In genomic region chr14:22289570-22289969, GRCh38 we compare ENCODE assay signal across 22 cellular contexts.
DNase-seq lines count a peak whose midpoint lies in the region; ATAC-seq, FAIRE-seq and TF ChIP-seq lines count a peak whose summit lies in the region.
"Had no signal": no experiment of that assay in that cellular context is flagged by ENCODE, and none has a peak within 500 bp of the region (broad histone marks: within the 10 kb centered on the region; RNA-seq: fewer than 3 reads in every experiment).

No MANE protein-coding gene starts in this region.

- H4K20me1 ChIP-seq in IMR-90 (ENCODE audit: insufficient read depth, low read length) (no peaks in the 10 kb centered on the region), HepG2 (ENCODE audit: insufficient read depth, low read length) (no peaks in the 10 kb centered on the region)

- ATAC-seq in IMR-90 (ENCODE audit: low read depth) (no peak), GM18517 (IDR thresholded peaks at IDR 0.05; ENCODE audit: unreplicated experiment) (no peak), HepG2 (no peak)
- ATAC-seq: GM12878 had no signal

- H3K4me3 ChIP-seq in IMR-90 (ENCODE audit: insufficient read depth, low read depth, low read length) (no peak overlapping the region), epithelial cell of esophagus (ENCODE audit: low read length) (no peak overlapping the region), mesendoderm (ENCODE audit: low read length) (no peak overlapping the region), esophagus squamous epithelium (no peak overlapping the region), HepG2 (replicated peaks in 1 of 3; ENCODE audit: insufficient read depth in 1 of 3, low read depth in 2 of 3, low read length in 3 of 3) (no peak overlapping the region)
- H3K4me3 ChIP-seq: GM12878, SJCRH30 had no signal

- H3K23ac ChIP-seq in IMR-90 (ENCODE audit: low read depth, low read length) (no peak overlapping the region), mesendoderm (ENCODE audit: low read length) (no peak overlapping the region)

- POLR2A ChIA-PET in IMR-90 (lab: Charles Lee; ENCODE audit: unreplicated experiment) (no interaction called here), HepG2 (lab: Yijun Ruan, JAX) (no interaction called here)

- no peak overlapping the region for H3K14ac ChIP-seq in IMR-90 (replicated peaks; ENCODE audit: low read depth, low read length)

- in situ Hi-C loops in IMR-90 (cut with MboI; ENCODE audit: low sequenced_read_pairs) (no loop called here), HepG2 (cut with HindIII; ENCODE audit: extremely low pct_ligation_motif_present, low pct_unique_long_range_greater_than_20kb) (no loop called here)

- H2BK15ac ChIP-seq in IMR-90 (ENCODE audit: low read depth, low read length), result no peak overlapping the region
- peak overlapping the region; percentile 38 for H2BK15ac ChIP-seq in mesendoderm (replicated peaks; ENCODE audit: low read depth)

- TF ChIP-seq POLR2A in IMR-90 (IDR thresholded peaks at IDR 0.05; ENCODE audit: low read depth, low read length) (no peak), esophagus squamous epithelium (IDR thresholded peaks at IDR 0.05) (no peak), HepG2 (IDR thresholded peaks at IDR 0.05; ENCODE audit: insufficient read depth in 1 of 2, low read depth in 2 of 2, low read length in 2 of 2) (no peak)

- no peak overlapping the region; the same call in 1 of the 2 replicates for H2BK120ac ChIP-seq in IMR-90 (ENCODE audit: low read depth, low read length)
- H2BK120ac ChIP-seq in mesendoderm (ENCODE audit: low read depth, low read length), result no peak overlapping the region

- H3K4me2 ChIP-seq in IMR-90 (ENCODE audit: low read depth, low read length) (no peak overlapping the region), mesendoderm (ENCODE audit: low read length) (no peak overlapping the region), HepG2 (ENCODE audit: low read depth, low read length) (no peak overlapping the region)
- H3K4me2 ChIP-seq: KMS-11 had no signal

- no peak overlapping the region for H2AFZ ChIP-seq in IMR-90 (replicated peaks; ENCODE audit: low read length, poor library complexity)
- no peak overlapping the region for H2AFZ ChIP-seq in HepG2 (ENCODE audit: low read length)

- H3K27ac ChIP-seq in IMR-90 (ENCODE audit: insufficient read depth, low read length) (no peak overlapping the region), mesendoderm (ENCODE audit: low read depth, low read length) (no peak overlapping the region), esophagus squamous epithelium (no peak overlapping the region), HepG2 (ENCODE audit: extremely low read length, insufficient read depth, low read length) (no peak overlapping the region)
- H3K27ac ChIP-seq: HL-60, KMS-11, SJCRH30 had no signal

- H3K79me1 ChIP-seq in IMR-90 (ENCODE audit: low read depth in 1 of 2, low read length in 2 of 2) (no peaks in the 10 kb centered on the region), mesendoderm (ENCODE audit: low read length) (no peaks in the 10 kb centered on the region)

- TF ChIP-seq CTCF in IMR-90 (conservative IDR thresholded peaks at IDR 0.05; ENCODE audit: low read depth, low read length), result no peak
- no peak for TF ChIP-seq CTCF in epithelial cell of esophagus (IDR thresholded peaks at IDR 0.05; ENCODE audit: insufficient read depth, low read depth, low read length, missing control alignments)
- no peak for TF ChIP-seq CTCF in esophagus squamous epithelium (IDR thresholded peaks at IDR 0.05)
- no peak for TF ChIP-seq CTCF in HepG2 (CRISPR knock-in tag; IDR thresholded peaks at IDR 0.05)

- H3K9ac ChIP-seq in IMR-90 (ENCODE audit: low read depth, low read length) (no peak overlapping the region), mesendoderm (ENCODE audit: low read length) (no peak overlapping the region), HepG2 (ENCODE audit: insufficient read depth, low read depth, low read length) (no peak overlapping the region)
- H3K9ac ChIP-seq: KMS-11 had no signal

- no CpG with 5 or more reads among the region's 1 CpG for WGBS in IMR-90 (ENCODE audit: extremely low coverage in 2 of 2, insufficient read length in 1 of 2), 2 experiments
- no CpG with 5 or more reads among the region's 1 CpG for WGBS in mesendoderm (ENCODE audit: extremely low coverage, insufficient coverage, low lambda C conversion rate)
- WGBS in esophagus squamous epithelium, 2 donors, result 62 to 71% methylated on average over 1 of the region's 1 CpG
- 2% methylated on average over 1 of the region's 1 CpG for WGBS in HepG2 (ENCODE audit: low lambda C conversion rate)

- TF ChIP-seq EP300 in HepG2 (IDR thresholded peaks at IDR 0.05; ENCODE audit: low read depth in 2 of 2, low read length in 2 of 2) (no peak), HepG2 (CRISPR knock-in tag; IDR thresholded peaks at IDR 0.05; ENCODE audit: borderline replicate concordance) (no peak)

- BruUV-seq in IMR-90 (replicated peaks; lab: Mats Ljungman, UMichigan), result no TSS peak
- no TSS peak for BruUV-seq in HepG2 (replicated peaks; lab: Mats Ljungman, UMichigan)

- FAIRE-seq in RCC 7860 (lab: Jason Lieb, UNC), result no peak
- FAIRE-seq in HepG2 (lab: Jason Lieb, UNC), result no peak
- FAIRE-seq: GM12878 had no signal

- dilution Hi-C loops in IMR-90 (cut with HindIII; ENCODE audit: low sequenced_read_pairs, unreplicated experiment), result no loop called here

- H4K8ac ChIP-seq in IMR-90 (ENCODE audit: low read depth in 2 of 2, low read length in 2 of 2) (no peak overlapping the region; a peak in 1 of 4 replicates), mesendoderm (ENCODE audit: low read depth, low read length) (no peak overlapping the region)

- no peaks in the 10 kb centered on the region; the same call in 1 of the 2 replicates for H3K9me3 ChIP-seq in IMR-90 (ENCODE audit: control insufficient read depth, insufficient read depth, low read length)
- H3K9me3 ChIP-seq in esophagus squamous epithelium, result no peaks in the 10 kb centered on the region
- H3K9me3 ChIP-seq in HepG2 (ENCODE audit: low read length), result no peaks in the 10 kb centered on the region
- H3K9me3 ChIP-seq: BE2C, SJCRH30 had no signal

- H3K56ac ChIP-seq in IMR-90 (ENCODE audit: extremely low read depth, insufficient read depth, low read length) (no peak overlapping the region), mesendoderm (ENCODE audit: low read length) (no peak overlapping the region)

- no peak overlapping the region for H3K18ac ChIP-seq in IMR-90 (ENCODE audit: low read depth, low read length)
- no peak overlapping the region for H3K18ac ChIP-seq in mesendoderm (ENCODE audit: low read length)

- CTCF ChIA-PET in IMR-90 (lab: Yijun Ruan, JAX), result no interaction called here
- CTCF ChIA-PET in HepG2 (lab: Yijun Ruan, JAX; ENCODE audit: low intra/inter-chr PET ratio, low total read pairs), result no interaction called here

- H4K5ac ChIP-seq in IMR-90 (ENCODE audit: low read depth, low read length) (no peak overlapping the region), mesendoderm (ENCODE audit: low read length) (no peak overlapping the region)

- no peak overlapping the region for H3K4ac ChIP-seq in IMR-90 (ENCODE audit: low read depth, low read length)
- H3K4ac ChIP-seq in mesendoderm (ENCODE audit: low read depth, low read length), result no peak overlapping the region

- intact Hi-C loops in IMR-90 (cut with micrococcal nuclease), result no loop called here
- intact Hi-C loops in esophagus squamous epithelium (cut with DNase I), result no loop called here
- intact Hi-C loops in HepG2 (cut with micrococcal nuclease; ENCODE audit: unreplicated experiment), result no loop called here

- no peak overlapping the region for H2AK9ac ChIP-seq in IMR-90 (replicated peaks; ENCODE audit: low read depth, low read length, poor library complexity)

- no peak for TF ChIP-seq RAD21 in IMR-90 (IDR thresholded peaks at IDR 0.05; ENCODE audit: low read length)
- no peak for TF ChIP-seq RAD21 in HepG2 (CRISPR knock-in tag; IDR thresholded peaks at IDR 0.05)

- no peak for DNase-seq in IMR-90
- DNase-seq in RCC 7860 (ENCODE audit: low spot score), result peak; percentile 19
- peak; percentile 82 for DNase-seq in epithelial cell of esophagus (ENCODE audit: low read depth)
- DNase-seq in mesendoderm, result peak; percentile 75
- no peak for DNase-seq in esophagus squamous epithelium (lab: John Stamatoyannopoulos, UW)
- DNase-seq in HepG2 (ENCODE audit: low spot score), result no peak
- DNase-seq in NCI-H187 treated with DMSO at 0.1 percent for 48 hours (lab: John Stamatoyannopoulos, UW), result no peak
- DNase-seq: BE2C, DND-41, NCI-H1105 treated with DMSO at 0.1 percent for 48 hours, NCI-H2081 treated with DMSO at 0.1 percent for 48 hours, NCI-H2171 treated with DMSO at 0.1 percent for 48 hours, NCI-H446 treated with DMSO at 0.1 percent for 48 hours, NCI-H526 treated with DMSO at 0.1 percent for 48 hours, OCI-M1, RPMI8226, SJCRH30, T-helper 1 cell had no signal

- H4K91ac ChIP-seq in IMR-90 (ENCODE audit: insufficient read depth, low read depth, low read length), result no peak overlapping the region; the same call in 1 of the 2 replicates

- H3K27me3 ChIP-seq in IMR-90 (ENCODE audit: control insufficient read depth, insufficient read depth, low read length) (no peaks in the 10 kb centered on the region), mesendoderm (ENCODE audit: insufficient read depth, low read length, poor library complexity) (no peaks in the 10 kb centered on the region), esophagus squamous epithelium (peaks cover 0 to 4% (median 0%) of the 10 kb centered on the region in 4 donors), HepG2 (ENCODE audit: control insufficient read depth in 1 of 2, insufficient read depth in 2 of 2, low read length in 2 of 2) (no peaks in the 10 kb centered on the region)
- H3K27me3 ChIP-seq: BE2C, SJCRH30 had no signal

- H3K9me1 ChIP-seq in IMR-90 (ENCODE audit: insufficient read depth, low read length), result no peaks in the 10 kb centered on the region

- H2BK20ac ChIP-seq in IMR-90 (ENCODE audit: low read depth, low read length), result peak overlapping the region; percentile 20; the same call in 1 of the 2 replicates

- no peaks in the 10 kb centered on the region for H3K36me3 ChIP-seq in IMR-90 (ENCODE audit: control insufficient read depth, insufficient read depth, low read length)
- H3K36me3 ChIP-seq in mesendoderm (ENCODE audit: control insufficient read depth, insufficient read depth, low read length), result no peaks in the 10 kb centered on the region
- H3K36me3 ChIP-seq in esophagus squamous epithelium, result no peaks in the 10 kb centered on the region
- H3K36me3 ChIP-seq in HepG2 (replicated peaks in 1 of 2; ENCODE audit: control insufficient read depth in 1 of 2, insufficient read depth in 2 of 2, low read length in 2 of 2), result no peaks in the 10 kb centered on the region
- H3K36me3 ChIP-seq: BE2C, SJCRH30 had no signal

- H3K79me2 ChIP-seq in mesendoderm (ENCODE audit: control insufficient read depth, insufficient read depth, low read length) (no peaks in the 10 kb centered on the region), HepG2 (ENCODE audit: insufficient read depth, low read length) (no peaks in the 10 kb centered on the region)

- H3K4me1 ChIP-seq in IMR-90 (ENCODE audit: control insufficient read depth, insufficient read depth, low read length) (no peaks in the 10 kb centered on the region; the same call in 1 of the 2 replicates), mesendoderm (ENCODE audit: control insufficient read depth, low read depth, low read length) (no peaks in the 10 kb centered on the region), esophagus squamous epithelium (no peaks in the 10 kb centered on the region), HepG2 (ENCODE audit: insufficient read depth, low read length) (no peaks in the 10 kb centered on the region)
- H3K4me1 ChIP-seq: BE2C, SJCRH30 had no signal

- no peak overlapping the region for H2BK5ac ChIP-seq in IMR-90 (ENCODE audit: low read depth, low read length, poor library complexity, severe bottlenecking)
- no peak overlapping the region for H2BK5ac ChIP-seq in mesendoderm (ENCODE audit: low read length)

- H2AK5ac ChIP-seq in IMR-90 (ENCODE audit: low read depth, low read length) (no peak overlapping the region), mesendoderm (ENCODE audit: low read length) (no peak overlapping the region)

Comparison
In these comparisons a context has a peak if more than half of its experiments do, and no peak if none do; other contexts are left out.
1. DNase-seq: peak in RCC 7860 (single experiment), epithelial cell of esophagus (single experiment) and mesendoderm (single experiment); none in IMR-90 (single experiment), esophagus squamous epithelium (single experiment), HepG2 (single experiment) and NCI-H187 treated with DMSO at 0.1 percent for 48 hours (single experiment).